ENCODE assay signal across 1 cellular context in the genomic region with DNA sequence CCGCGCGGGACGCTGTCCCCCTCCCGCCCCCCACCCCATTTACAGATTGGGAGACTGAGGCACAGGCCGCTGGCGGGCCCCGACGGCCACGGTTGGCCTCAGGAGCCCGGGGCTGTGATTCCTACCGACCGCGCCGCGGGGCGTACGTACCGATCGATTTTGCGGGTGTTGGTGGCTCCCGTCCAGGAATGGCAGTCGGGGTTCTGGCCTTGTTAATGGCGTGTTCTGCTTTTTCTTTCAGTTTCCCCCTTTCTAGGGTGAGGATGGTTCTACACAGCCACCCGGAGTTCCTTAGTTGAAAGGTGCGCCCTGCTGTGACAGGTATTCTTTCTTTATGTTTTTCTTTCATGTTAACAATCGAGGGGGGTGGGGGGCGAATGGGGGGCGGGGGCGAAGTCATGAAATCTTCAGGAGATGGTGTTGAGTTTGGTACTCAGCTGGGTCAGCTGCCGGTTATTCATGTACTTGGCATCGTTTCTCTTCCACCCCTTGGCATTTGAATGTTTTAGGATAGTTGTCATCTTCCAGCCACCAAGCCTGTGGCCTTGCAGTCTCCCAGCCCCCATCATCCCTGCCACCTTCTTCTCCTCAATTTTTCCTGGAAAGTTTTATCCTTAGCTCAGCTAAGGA.
TF ChIP-seq lines count a peak whose summit lies in the region.

No MANE protein-coding gene starts in this region.

TF ChIP-seq in SK-N-SH treated with all-trans-retinoic acid at 6 μM for 48 hours, 23 proteins besides CTCF, POLR2A, EP300 and RAD21 (continued from another document):
- TF ChIP-seq, protein P1, sequence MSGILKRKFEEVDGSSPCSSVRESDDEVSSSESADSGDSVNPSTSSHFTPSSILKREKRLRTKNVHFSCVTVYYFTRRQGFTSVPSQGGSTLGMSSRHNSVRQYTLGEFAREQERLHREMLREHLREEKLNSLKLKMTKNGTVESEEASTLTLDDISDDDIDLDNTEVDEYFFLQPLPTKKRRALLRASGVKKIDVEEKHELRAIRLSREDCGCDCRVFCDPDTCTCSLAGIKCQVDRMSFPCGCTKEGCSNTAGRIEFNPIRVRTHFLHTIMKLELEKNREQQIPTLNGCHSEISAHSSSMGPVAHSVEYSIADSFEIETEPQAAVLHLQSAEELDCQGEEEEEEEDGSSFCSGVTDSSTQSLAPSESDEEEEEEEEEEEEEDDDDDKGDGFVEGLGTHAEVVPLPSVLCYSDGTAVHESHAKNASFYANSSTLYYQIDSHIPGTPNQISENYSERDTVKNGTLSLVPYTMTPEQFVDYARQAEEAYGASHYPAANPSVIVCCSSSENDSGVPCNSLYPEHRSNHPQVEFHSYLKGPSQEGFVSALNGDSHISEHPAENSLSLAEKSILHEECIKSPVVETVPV (CRISPR knock-in tag; IDR thresholded peaks at IDR 0.05), result no peak
- no peak for TF ChIP-seq RARB (CRISPR knock-in tag; IDR thresholded peaks at IDR 0.05)
- TF ChIP-seq ZNF8 (CRISPR knock-in tag; IDR thresholded peaks at IDR 0.05), result no peak
- no peak for TF ChIP-seq BACH2 (CRISPR knock-in tag; IDR thresholded peaks at IDR 0.05; ENCODE audit: borderline replicate concordance)
- TF ChIP-seq, protein P2, sequence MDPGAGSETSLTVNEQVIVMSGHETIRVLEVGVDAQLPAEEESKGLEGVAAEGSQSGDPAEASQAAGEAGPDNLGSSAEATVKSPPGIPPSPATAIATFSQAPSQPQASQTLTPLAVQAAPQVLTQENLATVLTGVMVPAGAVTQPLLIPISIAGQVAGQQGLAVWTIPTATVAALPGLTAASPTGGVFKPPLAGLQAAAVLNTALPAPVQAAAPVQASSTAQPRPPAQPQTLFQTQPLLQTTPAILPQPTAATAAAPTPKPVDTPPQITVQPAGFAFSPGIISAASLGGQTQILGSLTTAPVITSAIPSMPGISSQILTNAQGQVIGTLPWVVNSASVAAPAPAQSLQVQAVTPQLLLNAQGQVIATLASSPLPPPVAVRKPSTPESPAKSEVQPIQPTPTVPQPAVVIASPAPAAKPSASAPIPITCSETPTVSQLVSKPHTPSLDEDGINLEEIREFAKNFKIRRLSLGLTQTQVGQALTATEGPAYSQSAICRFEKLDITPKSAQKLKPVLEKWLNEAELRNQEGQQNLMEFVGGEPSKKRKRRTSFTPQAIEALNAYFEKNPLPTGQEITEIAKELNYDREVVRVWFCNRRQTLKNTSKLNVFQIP (CRISPR knock-in tag; IDR thresholded peaks at IDR 0.05; ENCODE audit: borderline replicate concordance, low read depth), result no peak
